Comparison of ENCODE assay signal across 1 cellular context in genomic region chr7:100493476-100494264, GRCh38.
TF ChIP-seq lines count a peak whose summit lies in the region.

No MANE protein-coding gene starts in this region.

TF ChIP-seq in HepG2, 621 proteins besides CTCF, POLR2A, EP300 and RAD21 (continued from another document and continues in another):
- no peak for TF ChIP-seq ZNF18 (CRISPR knock-in tag; IDR thresholded peaks at IDR 0.05; ENCODE audit: insufficient replicate concordance)
- TF ChIP-seq SYNCRIP (IDR thresholded peaks at IDR 0.05; ENCODE audit: insufficient read depth, low read depth, low read length), result no peak
- TF ChIP-seq ZMYM3 (CRISPR knock-in tag; IDR thresholded peaks at IDR 0.05), result no peak; the same call in 1 of the 2 replicates
- TF ChIP-seq ZBTB3 (CRISPR knock-in tag; IDR thresholded peaks at IDR 0.05; ENCODE audit: borderline replicate concordance, low read depth), result no peak
- no peak for TF ChIP-seq FIP1L1 (IDR thresholded peaks at IDR 0.05; ENCODE audit: borderline replicate concordance, insufficient read depth, low read depth, low read length)
- TF ChIP-seq ATF7 (IDR thresholded peaks at IDR 0.05), result no peak
- no peak for TF ChIP-seq ATF7 (CRISPR knock-in tag; IDR thresholded peaks at IDR 0.05)
- TF ChIP-seq ZNF512B (CRISPR knock-in tag; IDR thresholded peaks at IDR 0.05; ENCODE audit: borderline replicate concordance), result no peak
- TF ChIP-seq KDM5A (IDR thresholded peaks at IDR 0.05; ENCODE audit: borderline replicate concordance, low read length), result no peak
- no peak for TF ChIP-seq CAMTA2 (CRISPR knock-in tag; IDR thresholded peaks at IDR 0.05; ENCODE audit: borderline replicate concordance)
- no peak for TF ChIP-seq ZNF263 (CRISPR knock-in tag; IDR thresholded peaks at IDR 0.05)
- peak; percentile 68 for TF ChIP-seq PHF8 (CRISPR knock-in tag; IDR thresholded peaks at IDR 0.05)
- TF ChIP-seq HNF4G (IDR thresholded peaks at IDR 0.05; ENCODE audit: borderline replicate concordance, low read depth, low read length), result no peak
- no peak for TF ChIP-seq HNF4G (CRISPR knock-in tag; IDR thresholded peaks at IDR 0.05; ENCODE audit: borderline replicate concordance, low read depth)
- TF ChIP-seq ELF1 (CRISPR knock-in tag; IDR thresholded peaks at IDR 0.05), result no peak
- no peak for TF ChIP-seq HOXA7 (CRISPR knock-in tag; IDR thresholded peaks at IDR 0.05)
- no peak for TF ChIP-seq ELK4 (CRISPR knock-in tag; IDR thresholded peaks at IDR 0.05; ENCODE audit: borderline replicate concordance)
- no peak for TF ChIP-seq DNMT3B (CRISPR knock-in tag; conservative IDR thresholded peaks at IDR 0.05)
- TF ChIP-seq PCBP2 (optimal IDR thresholded peaks at IDR 0.05; ENCODE audit: low read depth, low read length, poor library complexity, severe bottlenecking), result no peak
- no peak for TF ChIP-seq ZNF207 (IDR thresholded peaks at IDR 0.05; ENCODE audit: borderline replicate concordance)
- no peak for TF ChIP-seq ONECUT2 (CRISPR knock-in tag; IDR thresholded peaks at IDR 0.05)
- peak; percentile 69 for TF ChIP-seq ZNF883 (CRISPR knock-in tag; IDR thresholded peaks at IDR 0.05; ENCODE audit: not compliant biosample characterization)
- peak; percentile 67; the same call in 1 of the 2 replicates for TF ChIP-seq GABPB1 (CRISPR knock-in tag; IDR thresholded peaks at IDR 0.05)
- no peak for TF ChIP-seq HES4 (CRISPR knock-in tag; IDR thresholded peaks at IDR 0.05; ENCODE audit: borderline replicate concordance)
- peak; percentile 62; the same call in 1 of the 2 replicates for TF ChIP-seq NFKB2 (CRISPR knock-in tag; IDR thresholded peaks at IDR 0.05; ENCODE audit: borderline replicate concordance)
- no peak for TF ChIP-seq ZNF576 (CRISPR knock-in tag; IDR thresholded peaks at IDR 0.05)
- TF ChIP-seq NFIB (CRISPR knock-in tag; IDR thresholded peaks at IDR 0.05; ENCODE audit: borderline replicate concordance), result no peak
- TF ChIP-seq ZNF781 (CRISPR knock-in tag; IDR thresholded peaks at IDR 0.05; ENCODE audit: borderline replicate concordance, not compliant biosample characterization), result no peak
- no peak for TF ChIP-seq ZC3H4 (CRISPR knock-in tag; IDR thresholded peaks at IDR 0.05; ENCODE audit: borderline replicate concordance)
- TF ChIP-seq ZFP37 (CRISPR knock-in tag; IDR thresholded peaks at IDR 0.05; ENCODE audit: borderline replicate concordance), result no peak
- no peak for TF ChIP-seq IKZF1 (IDR thresholded peaks at IDR 0.05)
- no peak for TF ChIP-seq ZNF20 (CRISPR knock-in tag; IDR thresholded peaks at IDR 0.05)
- TF ChIP-seq HBP1 (CRISPR knock-in tag; IDR thresholded peaks at IDR 0.05; ENCODE audit: low read depth), result no peak
- no peak for TF ChIP-seq HMGA1 (CRISPR knock-in tag; conservative IDR thresholded peaks at IDR 0.05)
- TF ChIP-seq CBX2 (IDR thresholded peaks at IDR 0.05; ENCODE audit: low read depth, low read length), result no peak
- no peak for TF ChIP-seq CBX2 (CRISPR knock-in tag; IDR thresholded peaks at IDR 0.05; ENCODE audit: low read depth)
- no peak for TF ChIP-seq KLF9 (CRISPR knock-in tag; IDR thresholded peaks at IDR 0.05; ENCODE audit: low read depth)
- 0 out of 2 replicates have a peak, but pooled peaks have one; percentile 39 for TF ChIP-seq ZNF343 (CRISPR knock-in tag; IDR thresholded peaks at IDR 0.05)
- no peak for TF ChIP-seq BCLAF1 (IDR thresholded peaks at IDR 0.05)
- no peak for TF ChIP-seq SNAI1 (CRISPR knock-in tag; IDR thresholded peaks at IDR 0.05; ENCODE audit: borderline replicate concordance)
- TF ChIP-seq FOSL1 (CRISPR knock-in tag; IDR thresholded peaks at IDR 0.05; ENCODE audit: borderline replicate concordance), result no peak
- TF ChIP-seq SP4 (CRISPR knock-in tag; IDR thresholded peaks at IDR 0.05), result no peak
- TF ChIP-seq ZNF776 (CRISPR knock-in tag; IDR thresholded peaks at IDR 0.05), result 0 out of 2 replicates have a peak, but pooled peaks have one; percentile 49
- TF ChIP-seq KDM2A (CRISPR knock-in tag; IDR thresholded peaks at IDR 0.05; ENCODE audit: borderline replicate concordance, low read depth), result peak; percentile 85; the same call in 1 of the 2 replicates
- TF ChIP-seq FOSL2 (CRISPR knock-in tag; IDR thresholded peaks at IDR 0.05), result no peak
- TF ChIP-seq HMGXB3 (CRISPR knock-in tag; IDR thresholded peaks at IDR 0.05; ENCODE audit: borderline replicate concordance), result no peak
- no peak for TF ChIP-seq ZBTB10 (CRISPR knock-in tag; IDR thresholded peaks at IDR 0.05; ENCODE audit: borderline replicate concordance)
- TF ChIP-seq ZNF850 (CRISPR knock-in tag; conservative IDR thresholded peaks at IDR 0.05), result no peak
- TF ChIP-seq ZNF143 (CRISPR knock-in tag; IDR thresholded peaks at IDR 0.05), result 0 out of 2 replicates have a peak, but pooled peaks have one; percentile 41
